Comparison of ENCODE assay signal across 1 cellular context in the genomic region with DNA sequence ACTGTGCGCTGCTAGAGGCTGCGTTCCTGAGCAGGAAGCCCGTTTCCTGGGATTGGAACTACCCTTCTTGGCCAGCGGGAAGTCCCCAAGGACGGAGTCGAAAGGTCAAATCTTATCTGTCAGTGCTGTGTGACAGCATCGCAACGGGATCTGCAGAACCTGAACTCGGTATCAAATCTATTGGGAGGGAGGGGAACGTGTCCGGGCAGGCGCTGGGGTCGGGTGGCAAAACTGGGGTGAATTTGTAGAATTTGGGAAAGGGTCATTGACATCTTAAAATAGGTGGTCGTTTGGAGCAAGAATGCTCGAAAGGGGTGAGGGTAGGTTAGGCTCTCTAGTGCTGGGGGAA.
TF ChIP-seq lines count a peak whose summit lies in the region.

No MANE protein-coding gene starts in this region.

TF ChIP-seq in GM12878, 131 proteins besides CTCF, POLR2A, EP300 and RAD21:
- no peak for TF ChIP-seq EED (IDR thresholded peaks at IDR 0.05; ENCODE audit: low read depth)
- TF ChIP-seq TBL1XR1 (IDR thresholded peaks at IDR 0.05; ENCODE audit: low read depth, low read length) = no peak
- TF ChIP-seq MTA2 (IDR thresholded peaks at IDR 0.05; ENCODE audit: low read depth) = peak; percentile 2; the same call in 1 of the 2 replicates
- TF ChIP-seq FOXK2 (IDR thresholded peaks at IDR 0.05) = no peak
- TF ChIP-seq, protein P1, sequence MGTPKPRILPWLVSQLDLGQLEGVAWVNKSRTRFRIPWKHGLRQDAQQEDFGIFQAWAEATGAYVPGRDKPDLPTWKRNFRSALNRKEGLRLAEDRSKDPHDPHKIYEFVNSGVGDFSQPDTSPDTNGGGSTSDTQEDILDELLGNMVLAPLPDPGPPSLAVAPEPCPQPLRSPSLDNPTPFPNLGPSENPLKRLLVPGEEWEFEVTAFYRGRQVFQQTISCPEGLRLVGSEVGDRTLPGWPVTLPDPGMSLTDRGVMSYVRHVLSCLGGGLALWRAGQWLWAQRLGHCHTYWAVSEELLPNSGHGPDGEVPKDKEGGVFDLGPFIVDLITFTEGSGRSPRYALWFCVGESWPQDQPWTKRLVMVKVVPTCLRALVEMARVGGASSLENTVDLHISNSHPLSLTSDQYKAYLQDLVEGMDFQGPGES (IDR thresholded peaks at IDR 0.05) = no peak
- TF ChIP-seq, protein P2, sequence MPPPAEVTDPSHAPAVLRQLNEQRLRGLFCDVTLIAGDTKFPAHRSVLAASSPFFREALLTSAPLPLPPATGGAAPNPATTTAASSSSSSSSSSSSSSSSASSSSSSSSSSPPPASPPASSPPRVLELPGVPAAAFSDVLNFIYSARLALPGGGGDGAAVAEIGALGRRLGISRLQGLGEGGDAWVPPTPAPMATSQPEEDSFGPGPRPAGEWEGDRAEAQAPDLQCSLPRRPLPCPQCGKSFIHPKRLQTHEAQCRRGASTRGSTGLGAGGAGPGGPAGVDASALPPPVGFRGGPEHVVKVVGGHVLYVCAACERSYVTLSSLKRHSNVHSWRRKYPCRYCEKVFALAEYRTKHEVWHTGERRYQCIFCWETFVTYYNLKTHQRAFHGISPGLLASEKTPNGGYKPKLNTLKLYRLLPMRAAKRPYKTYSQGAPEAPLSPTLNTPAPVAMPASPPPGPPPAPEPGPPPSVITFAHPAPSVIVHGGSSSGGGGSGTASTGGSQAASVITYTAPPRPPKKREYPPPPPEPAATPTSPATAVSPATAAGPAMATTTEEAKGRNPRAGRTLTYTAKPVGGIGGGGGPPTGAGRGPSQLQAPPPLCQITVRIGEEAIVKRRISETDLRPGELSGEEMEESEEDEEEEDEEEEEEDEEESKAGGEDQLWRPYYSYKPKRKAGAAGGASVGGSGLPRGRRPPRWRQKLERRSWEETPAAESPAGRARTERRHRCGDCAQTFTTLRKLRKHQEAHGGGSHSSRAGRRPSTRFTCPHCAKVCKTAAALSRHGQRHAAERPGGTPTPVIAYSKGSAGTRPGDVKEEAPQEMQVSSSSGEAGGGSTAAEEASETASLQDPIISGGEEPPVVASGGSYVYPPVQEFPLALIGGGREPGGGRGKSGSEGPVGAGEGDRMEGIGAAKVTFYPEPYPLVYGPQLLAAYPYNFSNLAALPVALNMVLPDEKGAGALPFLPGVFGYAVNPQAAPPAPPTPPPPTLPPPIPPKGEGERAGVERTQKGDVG (CRISPR knock-in tag; IDR thresholded peaks at IDR 0.05) = no peak
- TF ChIP-seq, protein P3, sequence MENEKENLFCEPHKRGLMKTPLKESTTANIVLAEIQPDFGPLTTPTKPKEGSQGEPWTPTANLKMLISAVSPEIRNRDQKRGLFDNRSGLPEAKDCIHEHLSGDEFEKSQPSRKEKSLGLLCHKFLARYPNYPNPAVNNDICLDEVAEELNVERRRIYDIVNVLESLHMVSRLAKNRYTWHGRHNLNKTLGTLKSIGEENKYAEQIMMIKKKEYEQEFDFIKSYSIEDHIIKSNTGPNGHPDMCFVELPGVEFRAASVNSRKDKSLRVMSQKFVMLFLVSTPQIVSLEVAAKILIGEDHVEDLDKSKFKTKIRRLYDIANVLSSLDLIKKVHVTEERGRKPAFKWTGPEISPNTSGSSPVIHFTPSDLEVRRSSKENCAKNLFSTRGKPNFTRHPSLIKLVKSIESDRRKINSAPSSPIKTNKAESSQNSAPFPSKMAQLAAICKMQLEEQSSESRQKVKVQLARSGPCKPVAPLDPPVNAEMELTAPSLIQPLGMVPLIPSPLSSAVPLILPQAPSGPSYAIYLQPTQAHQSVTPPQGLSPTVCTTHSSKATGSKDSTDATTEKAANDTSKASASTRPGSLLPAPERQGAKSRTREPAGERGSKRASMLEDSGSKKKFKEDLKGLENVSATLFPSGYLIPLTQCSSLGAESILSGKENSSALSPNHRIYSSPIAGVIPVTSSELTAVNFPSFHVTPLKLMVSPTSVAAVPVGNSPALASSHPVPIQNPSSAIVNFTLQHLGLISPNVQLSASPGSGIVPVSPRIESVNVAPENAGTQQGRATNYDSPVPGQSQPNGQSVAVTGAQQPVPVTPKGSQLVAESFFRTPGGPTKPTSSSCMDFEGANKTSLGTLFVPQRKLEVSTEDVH (IDR thresholded peaks at IDR 0.05; ENCODE audit: low read depth, partially characterized antibody) = no peak
- 0 out of 2 replicates have a peak, but pooled peaks have one; percentile 3 for TF ChIP-seq CREB1 (IDR thresholded peaks at IDR 0.05; ENCODE audit: low read depth)
- TF ChIP-seq ZNF207 (IDR thresholded peaks at IDR 0.05; ENCODE audit: borderline replicate concordance) = no peak
- no peak for TF ChIP-seq SMAD1 (IDR thresholded peaks at IDR 0.05; ENCODE audit: low read depth, partially characterized antibody)
- no peak for TF ChIP-seq KDM1A (IDR thresholded peaks at IDR 0.05; ENCODE audit: borderline replicate concordance)
- TF ChIP-seq, protein P4, sequence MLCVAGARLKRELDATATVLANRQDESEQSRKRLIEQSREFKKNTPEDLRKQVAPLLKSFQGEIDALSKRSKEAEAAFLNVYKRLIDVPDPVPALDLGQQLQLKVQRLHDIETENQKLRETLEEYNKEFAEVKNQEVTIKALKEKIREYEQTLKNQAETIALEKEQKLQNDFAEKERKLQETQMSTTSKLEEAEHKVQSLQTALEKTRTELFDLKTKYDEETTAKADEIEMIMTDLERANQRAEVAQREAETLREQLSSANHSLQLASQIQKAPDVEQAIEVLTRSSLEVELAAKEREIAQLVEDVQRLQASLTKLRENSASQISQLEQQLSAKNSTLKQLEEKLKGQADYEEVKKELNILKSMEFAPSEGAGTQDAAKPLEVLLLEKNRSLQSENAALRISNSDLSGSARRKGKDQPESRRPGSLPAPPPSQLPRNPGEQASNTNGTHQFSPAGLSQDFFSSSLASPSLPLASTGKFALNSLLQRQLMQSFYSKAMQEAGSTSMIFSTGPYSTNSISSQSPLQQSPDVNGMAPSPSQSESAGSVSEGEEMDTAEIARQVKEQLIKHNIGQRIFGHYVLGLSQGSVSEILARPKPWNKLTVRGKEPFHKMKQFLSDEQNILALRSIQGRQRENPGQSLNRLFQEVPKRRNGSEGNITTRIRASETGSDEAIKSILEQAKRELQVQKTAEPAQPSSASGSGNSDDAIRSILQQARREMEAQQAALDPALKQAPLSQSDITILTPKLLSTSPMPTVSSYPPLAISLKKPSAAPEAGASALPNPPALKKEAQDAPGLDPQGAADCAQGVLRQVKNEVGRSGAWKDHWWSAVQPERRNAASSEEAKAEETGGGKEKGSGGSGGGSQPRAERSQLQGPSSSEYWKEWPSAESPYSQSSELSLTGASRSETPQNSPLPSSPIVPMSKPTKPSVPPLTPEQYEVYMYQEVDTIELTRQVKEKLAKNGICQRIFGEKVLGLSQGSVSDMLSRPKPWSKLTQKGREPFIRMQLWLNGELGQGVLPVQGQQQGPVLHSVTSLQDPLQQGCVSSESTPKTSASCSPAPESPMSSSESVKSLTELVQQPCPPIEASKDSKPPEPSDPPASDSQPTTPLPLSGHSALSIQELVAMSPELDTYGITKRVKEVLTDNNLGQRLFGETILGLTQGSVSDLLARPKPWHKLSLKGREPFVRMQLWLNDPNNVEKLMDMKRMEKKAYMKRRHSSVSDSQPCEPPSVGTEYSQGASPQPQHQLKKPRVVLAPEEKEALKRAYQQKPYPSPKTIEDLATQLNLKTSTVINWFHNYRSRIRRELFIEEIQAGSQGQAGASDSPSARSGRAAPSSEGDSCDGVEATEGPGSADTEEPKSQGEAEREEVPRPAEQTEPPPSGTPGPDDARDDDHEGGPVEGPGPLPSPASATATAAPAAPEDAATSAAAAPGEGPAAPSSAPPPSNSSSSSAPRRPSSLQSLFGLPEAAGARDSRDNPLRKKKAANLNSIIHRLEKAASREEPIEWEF (IDR thresholded peaks at IDR 0.05; ENCODE audit: insufficient replicate concordance, low read depth, low read length) = no peak
- no peak for TF ChIP-seq CEBPB (IDR thresholded peaks at IDR 0.05; ENCODE audit: borderline replicate concordance in 1 of 2, low read depth in 2 of 2, low read length in 2 of 2)
- TF ChIP-seq POLR2AphosphoS5 (IDR thresholded peaks at IDR 0.05; ENCODE audit: low read length) = no peak
- TF ChIP-seq, protein P5, sequence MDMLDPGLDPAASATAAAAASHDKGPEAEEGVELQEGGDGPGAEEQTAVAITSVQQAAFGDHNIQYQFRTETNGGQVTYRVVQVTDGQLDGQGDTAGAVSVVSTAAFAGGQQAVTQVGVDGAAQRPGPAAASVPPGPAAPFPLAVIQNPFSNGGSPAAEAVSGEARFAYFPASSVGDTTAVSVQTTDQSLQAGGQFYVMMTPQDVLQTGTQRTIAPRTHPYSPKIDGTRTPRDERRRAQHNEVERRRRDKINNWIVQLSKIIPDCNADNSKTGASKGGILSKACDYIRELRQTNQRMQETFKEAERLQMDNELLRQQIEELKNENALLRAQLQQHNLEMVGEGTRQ (IDR thresholded peaks at IDR 0.05; ENCODE audit: borderline replicate concordance, low read depth, low read length) = no peak
- no peak for TF ChIP-seq ZBED1 (IDR thresholded peaks at IDR 0.05; ENCODE audit: borderline replicate concordance)
- no peak for TF ChIP-seq SREBF1 (IDR thresholded peaks at IDR 0.05; ENCODE audit: low read length)
- no peak for TF ChIP-seq RB1 (IDR thresholded peaks at IDR 0.05; ENCODE audit: borderline replicate concordance)
- TF ChIP-seq IKZF2 (IDR thresholded peaks at IDR 0.05) = 0 out of 4 replicates have a peak, but pooled peaks of 1 of the 2 experiments have one; percentile 1
- TF ChIP-seq NBN (IDR thresholded peaks at IDR 0.05) = peak; percentile 22; the same call in 1 of the 2 replicates
- TF ChIP-seq NFYA (IDR thresholded peaks at IDR 0.05; ENCODE audit: borderline replicate concordance, low read depth, low read length) = no peak
- peak; percentile 87 for TF ChIP-seq NR2F1 (conservative IDR thresholded peaks at IDR 0.05)
- TF ChIP-seq BCL11A (IDR thresholded peaks at IDR 0.05; ENCODE audit: low read depth, low read length) = no peak
- TF ChIP-seq, protein P6, sequence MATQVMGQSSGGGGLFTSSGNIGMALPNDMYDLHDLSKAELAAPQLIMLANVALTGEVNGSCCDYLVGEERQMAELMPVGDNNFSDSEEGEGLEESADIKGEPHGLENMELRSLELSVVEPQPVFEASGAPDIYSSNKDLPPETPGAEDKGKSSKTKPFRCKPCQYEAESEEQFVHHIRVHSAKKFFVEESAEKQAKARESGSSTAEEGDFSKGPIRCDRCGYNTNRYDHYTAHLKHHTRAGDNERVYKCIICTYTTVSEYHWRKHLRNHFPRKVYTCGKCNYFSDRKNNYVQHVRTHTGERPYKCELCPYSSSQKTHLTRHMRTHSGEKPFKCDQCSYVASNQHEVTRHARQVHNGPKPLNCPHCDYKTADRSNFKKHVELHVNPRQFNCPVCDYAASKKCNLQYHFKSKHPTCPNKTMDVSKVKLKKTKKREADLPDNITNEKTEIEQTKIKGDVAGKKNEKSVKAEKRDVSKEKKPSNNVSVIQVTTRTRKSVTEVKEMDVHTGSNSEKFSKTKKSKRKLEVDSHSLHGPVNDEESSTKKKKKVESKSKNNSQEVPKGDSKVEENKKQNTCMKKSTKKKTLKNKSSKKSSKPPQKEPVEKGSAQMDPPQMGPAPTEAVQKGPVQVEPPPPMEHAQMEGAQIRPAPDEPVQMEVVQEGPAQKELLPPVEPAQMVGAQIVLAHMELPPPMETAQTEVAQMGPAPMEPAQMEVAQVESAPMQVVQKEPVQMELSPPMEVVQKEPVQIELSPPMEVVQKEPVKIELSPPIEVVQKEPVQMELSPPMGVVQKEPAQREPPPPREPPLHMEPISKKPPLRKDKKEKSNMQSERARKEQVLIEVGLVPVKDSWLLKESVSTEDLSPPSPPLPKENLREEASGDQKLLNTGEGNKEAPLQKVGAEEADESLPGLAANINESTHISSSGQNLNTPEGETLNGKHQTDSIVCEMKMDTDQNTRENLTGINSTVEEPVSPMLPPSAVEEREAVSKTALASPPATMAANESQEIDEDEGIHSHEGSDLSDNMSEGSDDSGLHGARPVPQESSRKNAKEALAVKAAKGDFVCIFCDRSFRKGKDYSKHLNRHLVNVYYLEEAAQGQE (IDR thresholded peaks at IDR 0.05; ENCODE audit: low read depth, low read length) = no peak
- no peak for TF ChIP-seq ZNF24 (IDR thresholded peaks at IDR 0.05)
- no peak for TF ChIP-seq CHD1 (IDR thresholded peaks at IDR 0.05; ENCODE audit: low read depth, low read length)
- no peak for TF ChIP-seq CEBPZ (IDR thresholded peaks at IDR 0.05; ENCODE audit: low read depth, low read length)
- TF ChIP-seq SP1 (IDR thresholded peaks at IDR 0.05; ENCODE audit: low read depth, low read length) = no peak
- TF ChIP-seq POU2F2 (IDR thresholded peaks at IDR 0.05; ENCODE audit: borderline replicate concordance, low read depth, low read length) = 0 out of 3 replicates have a peak, but pooled peaks have one; percentile 5
- no peak for TF ChIP-seq NR2C1 (IDR thresholded peaks at IDR 0.05)
- no peak for TF ChIP-seq NFXL1 (IDR thresholded peaks at IDR 0.05; ENCODE audit: borderline replicate concordance)
- TF ChIP-seq ELK1 (IDR thresholded peaks at IDR 0.05; ENCODE audit: low read depth, low read length) = no peak
- TF ChIP-seq MAX (IDR thresholded peaks at IDR 0.05; ENCODE audit: low read depth, low read length) = no peak
- TF ChIP-seq RBBP5 (conservative IDR thresholded peaks at IDR 0.05) = no peak
- no peak for TF ChIP-seq CBX5 (IDR thresholded peaks at IDR 0.05; ENCODE audit: low read depth)
TF ChIP-seq in GM12878: peak in this region for 6.
